8 cellular contexts compared by ENCODE assay signal in genomic region chr6:82144852-82145332, GRCh38.
DNase-seq lines count a peak whose midpoint lies in the region; FAIRE-seq and TF ChIP-seq lines count a peak whose summit lies in the region.

No MANE protein-coding gene starts in this region.

- H3K79me2 ChIP-seq in OCI-LY7 (ENCODE audit: insufficient read depth, low read depth, low read length): no peaks in the 10 kb centered on the region

- no peak overlapping the region for H3K4me3 Mint-ChIP-seq in activated CD4-positive, alpha-beta memory T cell treated with anti-CD3 and anti-CD28 coated beads, Interleukin-2, amount 10 ng/mL, durations not matched to agents 7 days and 5 days

- H3K27ac Mint-ChIP-seq in activated CD4-positive, alpha-beta memory T cell treated with anti-CD3 and anti-CD28 coated beads, Interleukin-2, amount 10 ng/mL, durations not matched to agents 7 days and 5 days: no peak overlapping the region

- POLR2A ChIA-PET in OCI-LY7 (lab: Charles Lee): no interaction called here
- POLR2A ChIA-PET in activated CD4-positive, alpha-beta memory T cell treated with anti-CD3 and anti-CD28 coated beads, Interleukin-2, amount 10 ng/mL, durations not matched to agents 7 days and 5 days (lab: Charles Lee): interaction anchor here (1.5 kb wide), 1 partner anchor 43 kb away, joined by 3 read pairs; no protein-coding TSS in a partner anchor

- no peaks in the 10 kb centered on the region for H3K36me3 ChIP-seq in SJSA1
- H3K36me3 ChIP-seq in OCI-LY7 (ENCODE audit: insufficient read depth, low read length): no peaks in the 10 kb centered on the region

- CTCF ChIA-PET in OCI-LY7 (lab: Charles Lee; ENCODE audit: unreplicated experiment): no interaction called here
- CTCF ChIA-PET in activated CD4-positive, alpha-beta memory T cell treated with anti-CD3 and anti-CD28 coated beads, Interleukin-2, amount 10 ng/mL, durations not matched to agents 7 days and 5 days (lab: Charles Lee): no interaction called here

- H3K27me3 ChIP-seq in SJSA1 (replicated peaks): no peaks in the 10 kb centered on the region

- H3K4me3 ChIP-seq in SJSA1 (no peak overlapping the region), foreskin fibroblast (ENCODE audit: low read depth in 1 of 2, low read length in 2 of 2) (peak overlapping the region; percentile 21 to 34), OCI-LY7 (ENCODE audit: low read depth, low read length, poor library complexity, severe bottlenecking) (no peak overlapping the region)

- no peak for TF ChIP-seq CTCF in foreskin fibroblast (IDR thresholded peaks at IDR 0.05; ENCODE audit: low read depth, low read length)
- TF ChIP-seq CTCF in OCI-LY7 (conservative IDR thresholded peaks at IDR 0.05; ENCODE audit: low read length): no peak
- no peak for TF ChIP-seq CTCF in D721Med (IDR thresholded peaks at IDR 0.05; ENCODE audit: insufficient read depth, missing control alignments)

- no peak overlapping the region for H2AFZ ChIP-seq in OCI-LY7 (ENCODE audit: low read length)

- H3K4me1 ChIP-seq in SJSA1 (replicated peaks): peaks cover 18% of the 10 kb centered on the region
- H3K4me1 ChIP-seq in OCI-LY7 (ENCODE audit: insufficient read depth, low read length, poor library complexity, severe bottlenecking): peaks cover 6% of the 10 kb centered on the region

- H4K20me1 ChIP-seq in OCI-LY7 (ENCODE audit: insufficient read depth, low read length): no peaks in the 10 kb centered on the region

- no peak overlapping the region for H3K4me2 ChIP-seq in OCI-LY7 (ENCODE audit: low read length)

- H3K9me3 ChIP-seq in SJSA1 (replicated peaks) (no peaks in the 10 kb centered on the region), OCI-LY7 (ENCODE audit: low read length) (no peaks in the 10 kb centered on the region)

- DNase-seq in ELR (ENCODE audit: low read depth) (peak; percentile 95), SJSA1 (ENCODE audit: low read depth in 1 of 2, low spot score in 2 of 2) (peak; percentile 77), foreskin fibroblast (peak; percentile 91 to 93), posterior vena cava (ENCODE audit: low spot score) (peak; percentile 85), OCI-LY7 (ENCODE audit: low spot score) (no peak), SIG-M5 treated with dmso at 0.1 percent for 504 hours (lab: John Stamatoyannopoulos, UW; ENCODE audit: unreplicated experiment) (no peak), D721Med (ENCODE audit: insufficient read length, low spot score) (no peak)
- DNase-seq in activated CD4-positive, alpha-beta memory T cell treated with anti-CD3 and anti-CD28 coated beads, Interleukin-2, amount 10 ng/mL, durations not matched to agents 7 days and 5 days: no peak

- no peaks in the 10 kb centered on the region for H3K4me1 Mint-ChIP-seq in activated CD4-positive, alpha-beta memory T cell treated with anti-CD3 and anti-CD28 coated beads, Interleukin-2, amount 10 ng/mL, durations not matched to agents 7 days and 5 days

- no peak for FAIRE-seq in D721Med (lab: Jason Lieb, UNC)

- H3K36me3 Mint-ChIP-seq in activated CD4-positive, alpha-beta memory T cell treated with anti-CD3 and anti-CD28 coated beads, Interleukin-2, amount 10 ng/mL, durations not matched to agents 7 days and 5 days (ENCODE audit: low read depth): no peaks in the 10 kb centered on the region

- no peaks in the 10 kb centered on the region for H3K27me3 Mint-ChIP-seq in activated CD4-positive, alpha-beta memory T cell treated with anti-CD3 and anti-CD28 coated beads, Interleukin-2, amount 10 ng/mL, durations not matched to agents 7 days and 5 days

- BruUV-seq in OCI-LY7 (replicated peaks; lab: Mats Ljungman, UMichigan): no TSS peak

- intact Hi-C loops in posterior vena cava (cut with DNase I): no loop called here
- intact Hi-C loops in OCI-LY7 (cut with micrococcal nuclease; ENCODE audit: unreplicated experiment): no loop called here

- H3K9me2 ChIP-seq in OCI-LY7 (ENCODE audit: insufficient read depth, low read length): no peaks in the 10 kb centered on the region

- H3K9me3 Mint-ChIP-seq in activated CD4-positive, alpha-beta memory T cell treated with anti-CD3 and anti-CD28 coated beads, Interleukin-2, amount 10 ng/mL, durations not matched to agents 7 days and 5 days: no peaks in the 10 kb centered on the region

- H3K27ac ChIP-seq in SJSA1: peak overlapping the region; percentile 59
- no peak overlapping the region for H3K27ac ChIP-seq in OCI-LY7 (ENCODE audit: low read depth, low read length, poor library complexity, severe bottlenecking)

Comparison
In these comparisons a context has a peak if more than half of its experiments do, and no peak if none do; other contexts are left out.
1. DNase-seq: peak in ELR (single experiment), SJSA1 (2 of 2), foreskin fibroblast (2 of 2) and posterior vena cava (single experiment); none in OCI-LY7 (single experiment), activated CD4-positive, alpha-beta memory T cell treated with anti-CD3 and anti-CD28 coated beads, Interleukin-2, amount 10 ng/mL, durations not matched to agents 7 days and 5 days (single experiment), SIG-M5 treated with dmso at 0.1 percent for 504 hours (single experiment) and D721Med (single experiment).
2. H3K4me3 ChIP-seq: peak in foreskin fibroblast (2 of 2); none in SJSA1 (single experiment) and OCI-LY7 (single experiment).